Comparison of ENCODE assay signal across 1 cellular context in the genomic region with DNA sequence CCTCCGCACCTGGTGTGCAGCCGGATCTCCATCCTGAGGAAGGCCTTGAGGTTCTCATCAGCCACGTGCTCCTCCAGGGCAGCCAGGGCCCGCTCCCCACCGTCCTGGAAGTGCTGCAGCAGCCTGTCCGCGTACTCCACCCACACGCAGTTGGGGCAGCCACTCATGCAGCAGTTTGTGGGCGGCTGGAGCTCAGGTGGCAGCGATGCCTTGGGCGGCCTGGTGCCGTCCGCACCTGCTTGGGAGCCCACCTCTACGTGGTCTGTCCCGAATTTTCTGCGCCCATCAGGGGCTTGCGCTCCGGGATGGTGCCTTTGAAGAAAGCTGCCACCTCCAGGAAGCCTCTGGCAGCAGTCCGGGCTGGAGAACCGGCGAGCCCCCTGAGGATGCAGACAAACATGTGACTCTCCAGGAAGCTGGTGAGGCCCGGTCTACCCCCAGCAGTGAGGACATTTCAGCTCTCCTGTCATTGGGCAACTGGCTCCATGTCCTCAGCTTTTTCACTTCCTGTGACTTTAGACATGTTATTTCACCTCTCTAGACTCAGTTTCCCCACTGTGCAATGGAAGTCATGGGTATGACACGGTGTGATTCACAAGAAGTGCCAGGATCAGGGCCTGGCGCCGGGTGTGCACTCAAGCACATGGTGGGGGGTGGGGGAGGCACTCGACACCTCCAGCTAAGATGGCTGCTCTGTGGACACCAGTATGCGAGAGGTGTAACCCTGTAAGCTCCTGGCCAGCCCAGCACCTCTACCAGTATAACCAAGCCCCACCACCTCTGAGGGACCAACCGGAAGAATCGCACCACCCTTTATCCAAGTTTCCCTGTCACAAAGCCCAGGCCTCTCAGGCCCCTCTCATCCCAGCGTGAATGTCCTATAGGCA.
TF ChIP-seq lines count a peak whose summit lies in the region.

No MANE protein-coding gene starts in this region.

TF ChIP-seq in HepG2, 621 proteins besides CTCF, POLR2A, EP300 and RAD21 (continued from another document and continues in another):
- TF ChIP-seq, protein P1, sequence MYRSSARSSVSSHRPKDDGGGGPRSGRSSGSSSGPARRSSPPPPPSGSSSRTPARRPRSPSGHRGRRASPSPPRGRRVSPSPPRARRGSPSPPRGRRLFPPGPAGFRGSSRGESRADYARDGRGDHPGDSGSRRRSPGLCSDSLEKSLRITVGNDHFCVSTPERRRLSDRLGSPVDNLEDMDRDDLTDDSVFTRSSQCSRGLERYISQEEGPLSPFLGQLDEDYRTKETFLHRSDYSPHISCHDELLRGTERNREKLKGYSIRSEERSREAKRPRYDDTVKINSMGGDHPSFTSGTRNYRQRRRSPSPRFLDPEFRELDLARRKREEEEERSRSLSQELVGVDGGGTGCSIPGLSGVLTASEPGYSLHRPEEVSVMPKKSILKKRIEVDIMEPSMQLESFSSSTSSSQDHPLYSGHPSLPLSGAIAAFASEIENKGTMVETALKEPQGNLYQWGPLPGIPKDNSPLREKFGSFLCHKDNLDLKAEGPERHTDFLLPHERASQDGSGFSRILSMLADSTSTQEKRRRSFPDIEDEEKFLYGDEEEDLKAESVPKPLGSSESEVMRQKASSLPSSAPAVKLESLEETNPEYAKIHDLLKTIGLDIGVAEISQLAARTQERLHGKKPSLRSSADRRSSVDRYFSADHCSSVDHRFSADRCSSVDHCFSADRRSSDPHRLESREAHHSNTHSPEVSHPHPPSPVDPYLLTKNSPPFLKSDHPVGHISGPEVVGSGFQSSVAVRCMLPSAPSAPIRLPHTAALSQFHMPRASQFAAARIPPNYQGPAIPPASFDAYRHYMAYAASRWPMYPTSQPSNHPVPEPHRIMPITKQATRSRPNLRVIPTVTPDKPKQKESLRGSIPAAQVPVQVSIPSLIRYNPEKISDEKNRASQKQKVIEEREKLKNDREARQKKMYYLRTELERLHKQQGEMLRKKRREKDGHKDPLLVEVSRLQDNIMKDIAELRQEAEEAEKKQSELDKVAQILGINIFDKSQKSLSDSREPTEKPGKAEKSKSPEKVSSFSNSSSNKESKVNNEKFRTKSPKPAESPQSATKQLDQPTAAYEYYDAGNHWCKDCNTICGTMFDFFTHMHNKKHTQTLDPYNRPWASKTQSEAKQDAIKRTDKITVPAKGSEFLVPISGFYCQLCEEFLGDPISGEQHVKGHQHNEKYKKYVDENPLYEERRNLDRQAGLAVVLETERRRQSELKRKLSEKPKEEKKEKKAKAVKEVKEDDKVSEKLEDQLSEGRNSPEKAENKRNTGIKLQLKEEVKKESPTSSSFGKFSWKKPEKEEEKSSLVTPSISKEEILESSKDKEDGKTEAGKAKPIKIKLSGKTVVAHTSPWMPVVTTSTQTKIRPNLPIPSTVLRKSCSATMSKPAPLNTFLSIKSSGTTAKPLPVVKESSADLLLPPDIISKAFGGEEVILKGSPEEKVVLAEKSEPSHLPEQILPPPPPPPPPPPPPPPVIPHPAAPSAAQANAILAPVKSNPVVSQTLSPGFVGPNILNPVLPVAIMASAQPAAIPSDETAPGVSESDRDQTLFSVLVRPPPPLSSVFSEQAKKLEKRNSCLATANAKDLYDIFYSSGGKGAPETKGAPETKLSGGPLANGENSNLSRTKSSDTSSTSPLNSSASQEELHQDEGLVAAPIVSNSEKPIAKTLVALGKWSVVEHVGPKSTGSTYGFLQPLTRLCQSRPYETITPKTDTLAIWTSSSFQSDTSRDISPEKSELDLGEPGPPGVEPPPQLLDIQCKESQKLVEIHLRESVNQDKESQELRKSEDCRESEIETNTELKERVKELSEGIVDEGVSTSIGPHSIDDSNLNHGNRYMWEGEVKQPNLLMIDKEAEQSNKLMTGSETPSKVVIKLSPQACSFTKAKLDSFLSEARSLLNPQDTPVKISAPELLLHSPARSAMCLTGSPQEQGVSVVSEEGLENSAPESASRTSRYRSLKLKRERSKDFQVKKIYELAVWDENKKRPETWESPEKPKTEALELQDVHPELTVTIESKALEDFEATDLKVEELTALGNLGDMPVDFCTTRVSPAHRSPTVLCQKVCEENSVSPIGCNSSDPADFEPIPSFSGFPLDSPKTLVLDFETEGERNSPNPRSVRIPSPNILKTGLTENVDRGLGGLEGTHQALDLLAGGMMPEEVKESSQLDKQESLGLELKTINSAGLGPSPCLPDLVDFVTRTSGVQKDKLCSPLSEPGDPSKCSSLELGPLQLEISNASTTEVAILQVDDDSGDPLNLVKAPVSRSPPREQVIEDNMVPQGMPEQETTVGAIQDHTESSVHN (CRISPR knock-in tag; IDR thresholded peaks at IDR 0.05): no peak; the same call in 1 of the 2 replicates
- TF ChIP-seq ZNF430 (CRISPR knock-in tag; IDR thresholded peaks at IDR 0.05) (0 out of 2 replicates have a peak, but pooled peaks have one; percentile 23), MYNN (CRISPR knock-in tag; IDR thresholded peaks at IDR 0.05; ENCODE audit: low read depth) (no peak), ZNF605 (CRISPR knock-in tag; IDR thresholded peaks at IDR 0.05) (peak; percentile 25; the same call in 1 of the 2 replicates), ZC3H13 (CRISPR knock-in tag; IDR thresholded peaks at IDR 0.05) (peak; percentile 75), SMARCE1 (IDR thresholded peaks at IDR 0.05; ENCODE audit: borderline replicate concordance) (no peak), RBM39 (IDR thresholded peaks at IDR 0.05; ENCODE audit: low read depth, low read length, poor library complexity, severe bottlenecking) (peak; percentile 63), ZNF354B (CRISPR knock-in tag; IDR thresholded peaks at IDR 0.05) (0 out of 2 replicates have a peak, but pooled peaks have one; percentile 92), ELF1 (CRISPR knock-in tag; IDR thresholded peaks at IDR 0.05) (0 out of 2 replicates have a peak, but pooled peaks have one; percentile 13), TSC22D2 (CRISPR knock-in tag; IDR thresholded peaks at IDR 0.05; ENCODE audit: borderline replicate concordance) (no peak), ZNF441 (CRISPR knock-in tag; IDR thresholded peaks at IDR 0.05; ENCODE audit: borderline replicate concordance) (0 out of 2 replicates have a peak, but pooled peaks have one; percentile 11), RFX5 (IDR thresholded peaks at IDR 0.05; ENCODE audit: low read depth, low read length) (no peak), SNAI1 (CRISPR knock-in tag; IDR thresholded peaks at IDR 0.05; ENCODE audit: borderline replicate concordance) (0 out of 2 replicates have a peak, but pooled peaks have one; percentile 49), SMAD3 (CRISPR knock-in tag; IDR thresholded peaks at IDR 0.05) (no peak), PAX8 (CRISPR knock-in tag; IDR thresholded peaks at IDR 0.05; ENCODE audit: borderline replicate concordance) (0 out of 2 replicates have a peak, but pooled peaks have one; percentile 74), SAP130 (CRISPR knock-in tag; IDR thresholded peaks at IDR 0.05; ENCODE audit: low read depth) (peak; percentile 22; the same call in 1 of the 2 replicates), BRD4 (CRISPR knock-in tag; IDR thresholded peaks at IDR 0.05) (peak; percentile 25; the same call in 1 of the 2 replicates), ZNF230 (CRISPR knock-in tag; IDR thresholded peaks at IDR 0.05) (0 out of 2 replicates have a peak, but pooled peaks have one; percentile 9), ZNF556 (CRISPR knock-in tag; IDR thresholded peaks at IDR 0.05; ENCODE audit: borderline replicate concordance) (no peak), ZNF234 (CRISPR knock-in tag; conservative IDR thresholded peaks at IDR 0.05) (no peak), PAF1 (CRISPR knock-in tag; IDR thresholded peaks at IDR 0.05) (no peak; the same call in 1 of the 2 replicates), MYC (CRISPR knock-in tag; IDR thresholded peaks at IDR 0.05; ENCODE audit: borderline replicate concordance) (peak; percentile 88), YEATS2 (CRISPR knock-in tag; IDR thresholded peaks at IDR 0.05; ENCODE audit: borderline replicate concordance) (no peak)
- TF ChIP-seq, protein P2, sequence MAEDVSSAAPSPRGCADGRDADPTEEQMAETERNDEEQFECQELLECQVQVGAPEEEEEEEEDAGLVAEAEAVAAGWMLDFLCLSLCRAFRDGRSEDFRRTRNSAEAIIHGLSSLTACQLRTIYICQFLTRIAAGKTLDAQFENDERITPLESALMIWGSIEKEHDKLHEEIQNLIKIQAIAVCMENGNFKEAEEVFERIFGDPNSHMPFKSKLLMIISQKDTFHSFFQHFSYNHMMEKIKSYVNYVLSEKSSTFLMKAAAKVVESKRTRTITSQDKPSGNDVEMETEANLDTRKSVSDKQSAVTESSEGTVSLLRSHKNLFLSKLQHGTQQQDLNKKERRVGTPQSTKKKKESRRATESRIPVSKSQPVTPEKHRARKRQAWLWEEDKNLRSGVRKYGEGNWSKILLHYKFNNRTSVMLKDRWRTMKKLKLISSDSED (CRISPR knock-in tag; IDR thresholded peaks at IDR 0.05): no peak
- TF ChIP-seq, protein P3, sequence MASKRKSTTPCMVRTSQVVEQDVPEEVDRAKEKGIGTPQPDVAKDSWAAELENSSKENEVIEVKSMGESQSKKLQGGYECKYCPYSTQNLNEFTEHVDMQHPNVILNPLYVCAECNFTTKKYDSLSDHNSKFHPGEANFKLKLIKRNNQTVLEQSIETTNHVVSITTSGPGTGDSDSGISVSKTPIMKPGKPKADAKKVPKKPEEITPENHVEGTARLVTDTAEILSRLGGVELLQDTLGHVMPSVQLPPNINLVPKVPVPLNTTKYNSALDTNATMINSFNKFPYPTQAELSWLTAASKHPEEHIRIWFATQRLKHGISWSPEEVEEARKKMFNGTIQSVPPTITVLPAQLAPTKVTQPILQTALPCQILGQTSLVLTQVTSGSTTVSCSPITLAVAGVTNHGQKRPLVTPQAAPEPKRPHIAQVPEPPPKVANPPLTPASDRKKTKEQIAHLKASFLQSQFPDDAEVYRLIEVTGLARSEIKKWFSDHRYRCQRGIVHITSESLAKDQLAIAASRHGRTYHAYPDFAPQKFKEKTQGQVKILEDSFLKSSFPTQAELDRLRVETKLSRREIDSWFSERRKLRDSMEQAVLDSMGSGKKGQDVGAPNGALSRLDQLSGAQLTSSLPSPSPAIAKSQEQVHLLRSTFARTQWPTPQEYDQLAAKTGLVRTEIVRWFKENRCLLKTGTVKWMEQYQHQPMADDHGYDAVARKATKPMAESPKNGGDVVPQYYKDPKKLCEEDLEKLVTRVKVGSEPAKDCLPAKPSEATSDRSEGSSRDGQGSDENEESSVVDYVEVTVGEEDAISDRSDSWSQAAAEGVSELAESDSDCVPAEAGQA (IDR thresholded peaks at IDR 0.05; ENCODE audit: low read depth): peak; percentile 70; the same call in 1 of the 2 replicates
- TF ChIP-seq, protein P3 (CRISPR knock-in tag; IDR thresholded peaks at IDR 0.05; ENCODE audit: borderline replicate concordance): no peak
- TF ChIP-seq, protein P4, sequence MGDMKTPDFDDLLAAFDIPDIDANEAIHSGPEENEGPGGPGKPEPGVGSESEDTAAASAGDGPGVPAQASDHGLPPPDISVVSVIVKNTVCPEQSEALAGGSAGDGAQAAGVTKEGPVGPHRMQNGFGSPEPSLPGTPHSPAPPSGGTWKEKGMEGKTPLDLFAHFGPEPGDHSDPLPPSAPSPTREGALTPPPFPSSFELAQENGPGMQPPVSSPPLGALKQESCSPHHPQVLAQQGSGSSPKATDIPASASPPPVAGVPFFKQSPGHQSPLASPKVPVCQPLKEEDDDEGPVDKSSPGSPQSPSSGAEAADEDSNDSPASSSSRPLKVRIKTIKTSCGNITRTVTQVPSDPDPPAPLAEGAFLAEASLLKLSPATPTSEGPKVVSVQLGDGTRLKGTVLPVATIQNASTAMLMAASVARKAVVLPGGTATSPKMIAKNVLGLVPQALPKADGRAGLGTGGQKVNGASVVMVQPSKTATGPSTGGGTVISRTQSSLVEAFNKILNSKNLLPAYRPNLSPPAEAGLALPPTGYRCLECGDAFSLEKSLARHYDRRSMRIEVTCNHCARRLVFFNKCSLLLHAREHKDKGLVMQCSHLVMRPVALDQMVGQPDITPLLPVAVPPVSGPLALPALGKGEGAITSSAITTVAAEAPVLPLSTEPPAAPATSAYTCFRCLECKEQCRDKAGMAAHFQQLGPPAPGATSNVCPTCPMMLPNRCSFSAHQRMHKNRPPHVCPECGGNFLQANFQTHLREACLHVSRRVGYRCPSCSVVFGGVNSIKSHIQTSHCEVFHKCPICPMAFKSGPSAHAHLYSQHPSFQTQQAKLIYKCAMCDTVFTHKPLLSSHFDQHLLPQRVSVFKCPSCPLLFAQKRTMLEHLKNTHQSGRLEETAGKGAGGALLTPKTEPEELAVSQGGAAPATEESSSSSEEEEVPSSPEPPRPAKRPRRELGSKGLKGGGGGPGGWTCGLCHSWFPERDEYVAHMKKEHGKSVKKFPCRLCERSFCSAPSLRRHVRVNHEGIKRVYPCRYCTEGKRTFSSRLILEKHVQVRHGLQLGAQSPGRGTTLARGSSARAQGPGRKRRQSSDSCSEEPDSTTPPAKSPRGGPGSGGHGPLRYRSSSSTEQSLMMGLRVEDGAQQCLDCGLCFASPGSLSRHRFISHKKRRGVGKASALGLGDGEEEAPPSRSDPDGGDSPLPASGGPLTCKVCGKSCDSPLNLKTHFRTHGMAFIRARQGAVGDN (CRISPR knock-in tag; IDR thresholded peaks at IDR 0.05): peak; percentile 96
- TF ChIP-seq, protein P5, sequence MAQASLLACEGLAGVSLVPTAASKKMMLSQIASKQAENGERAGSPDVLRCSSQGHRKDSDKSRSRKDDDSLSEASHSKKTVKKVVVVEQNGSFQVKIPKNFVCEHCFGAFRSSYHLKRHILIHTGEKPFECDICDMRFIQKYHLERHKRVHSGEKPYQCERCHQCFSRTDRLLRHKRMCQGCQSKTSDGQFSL (CRISPR knock-in tag; IDR thresholded peaks at IDR 0.05): peak; percentile 89
- TF ChIP-seq, protein P6, sequence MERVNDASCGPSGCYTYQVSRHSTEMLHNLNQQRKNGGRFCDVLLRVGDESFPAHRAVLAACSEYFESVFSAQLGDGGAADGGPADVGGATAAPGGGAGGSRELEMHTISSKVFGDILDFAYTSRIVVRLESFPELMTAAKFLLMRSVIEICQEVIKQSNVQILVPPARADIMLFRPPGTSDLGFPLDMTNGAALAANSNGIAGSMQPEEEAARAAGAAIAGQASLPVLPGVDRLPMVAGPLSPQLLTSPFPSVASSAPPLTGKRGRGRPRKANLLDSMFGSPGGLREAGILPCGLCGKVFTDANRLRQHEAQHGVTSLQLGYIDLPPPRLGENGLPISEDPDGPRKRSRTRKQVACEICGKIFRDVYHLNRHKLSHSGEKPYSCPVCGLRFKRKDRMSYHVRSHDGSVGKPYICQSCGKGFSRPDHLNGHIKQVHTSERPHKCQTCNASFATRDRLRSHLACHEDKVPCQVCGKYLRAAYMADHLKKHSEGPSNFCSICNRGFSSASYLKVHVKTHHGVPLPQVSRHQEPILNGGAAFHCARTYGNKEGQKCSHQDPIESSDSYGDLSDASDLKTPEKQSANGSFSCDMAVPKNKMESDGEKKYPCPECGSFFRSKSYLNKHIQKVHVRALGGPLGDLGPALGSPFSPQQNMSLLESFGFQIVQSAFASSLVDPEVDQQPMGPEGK (CRISPR knock-in tag; IDR thresholded peaks at IDR 0.05): peak; percentile 72
